20 cellular contexts compared by ENCODE assay signal in genomic region chr7:159167139-159167538, GRCh38. TPM values are rescaled to one million over a fixed set of nuclear protein-coding genes. Genes with fewer than 3 reads are reported as not detected.
"Had no signal": no experiment of that assay in that cellular context is flagged by ENCODE, and none has a peak within 500 bp of the region (broad histone marks: within the 10 kb centered on the region; RNA-seq: fewer than 3 reads in every experiment).

No MANE protein-coding gene starts in this region.

- H3K36me3 ChIP-seq: colonic mucosa, esophagus squamous epithelium, ovary, spleen, tibial nerve had no signal

- H3K9me3 ChIP-seq: colonic mucosa, ovary had no signal

- H3K79me2 ChIP-seq: hepatocyte had no signal

- H3K27me3 ChIP-seq: colonic mucosa, esophagus squamous epithelium, foreskin keratinocyte, hepatocyte, ovary, spleen, tibial nerve had no signal

- DNase-seq: colonic mucosa; dermis blood vessel endothelial cell; esophagus squamous epithelium; foreskin keratinocyte; head of caudate nucleus; mesendoderm; naive thymus-derived CD8-positive, alpha-beta T cell; nucleus accumbens; spleen; stimulated activated CD4-positive, alpha-beta T cell treated with anti-CD3 and anti-CD28 coated beads, Interleukin-15, amount 100 ng/mL, for 24 hours; stimulated activated CD4-positive, alpha-beta T cell treated with anti-CD3 and anti-CD28 coated beads, Interleukin-1b, Interleukin-23, amount 100 ng/mL, for 48 hours; stimulated activated CD4-positive, alpha-beta T cell treated with anti-CD3 and anti-CD28 coated beads, Interleukin-4, amount 100 ng/mL, for 24 hours had no signal

- H3K4me3 ChIP-seq: colonic mucosa, esophagus squamous epithelium, hepatocyte, ovary, spleen, tibial nerve had no signal

- ATAC-seq: foreskin keratinocyte; naive thymus-derived CD8-positive, alpha-beta T cell; right cardiac atrium; stimulated activated memory B cell treated with anti-CD40 and anti-IgM and Interleukin-4, amounts not matched to agents 10 μg/mL and 1 μg/mL and 100 μg/mL, for 72 hours had no signal

- H2AFZ ChIP-seq: hepatocyte had no signal

- H3K4me2 ChIP-seq: hepatocyte had no signal

- H3K4me1 ChIP-seq: colonic mucosa, esophagus squamous epithelium, foreskin keratinocyte, spleen, tibial nerve had no signal

- H3K27ac ChIP-seq: colonic mucosa, esophagus squamous epithelium, foreskin keratinocyte, hepatocyte, ovary, spleen, tibial nerve had no signal

RNA-seq across cellular contexts. Expression of gene VIPR2, which starts 22.5 kb away (rescaled TPM):
- total RNA-seq: dermis blood vessel endothelial cell, epithelial cell of proximal tubule, foreskin keratinocyte, kidney epithelial cell, lung microvascular endothelial cell had no signal
